Comparison of ENCODE assay signal across 1 cellular context in genomic region chr9:134669556-134669955, GRCh38.
TF ChIP-seq lines count a peak whose summit lies in the region.

No MANE protein-coding gene starts in this region.

TF ChIP-seq in SK-N-SH, 30 proteins besides CTCF, POLR2A, EP300 and RAD21:
- TF ChIP-seq TAF1 (IDR thresholded peaks at IDR 0.05; ENCODE audit: borderline replicate concordance, low read depth, low read length): no peak
- no peak for TF ChIP-seq TCF12 (IDR thresholded peaks at IDR 0.05)
- no peak for TF ChIP-seq USF2 (IDR thresholded peaks at IDR 0.05; ENCODE audit: borderline replicate concordance, low read depth, low read length)
- TF ChIP-seq, protein P1, sequence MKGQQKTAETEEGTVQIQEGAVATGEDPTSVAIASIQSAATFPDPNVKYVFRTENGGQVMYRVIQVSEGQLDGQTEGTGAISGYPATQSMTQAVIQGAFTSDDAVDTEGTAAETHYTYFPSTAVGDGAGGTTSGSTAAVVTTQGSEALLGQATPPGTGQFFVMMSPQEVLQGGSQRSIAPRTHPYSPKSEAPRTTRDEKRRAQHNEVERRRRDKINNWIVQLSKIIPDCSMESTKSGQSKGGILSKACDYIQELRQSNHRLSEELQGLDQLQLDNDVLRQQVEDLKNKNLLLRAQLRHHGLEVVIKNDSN (IDR thresholded peaks at IDR 0.05; ENCODE audit: borderline replicate concordance, low read depth): no peak
- TF ChIP-seq SMC3 (IDR thresholded peaks at IDR 0.05; ENCODE audit: low read depth, low read length): no peak
- no peak for TF ChIP-seq SIN3A (IDR thresholded peaks at IDR 0.05; ENCODE audit: borderline replicate concordance, low read depth, low read length)
- TF ChIP-seq ELF1 (IDR thresholded peaks at IDR 0.05): no peak
- no peak for TF ChIP-seq RXRA (IDR thresholded peaks at IDR 0.05; ENCODE audit: borderline replicate concordance, low read depth)
- no peak for TF ChIP-seq NRF1 (IDR thresholded peaks at IDR 0.05; ENCODE audit: low read depth, low read length)
- TF ChIP-seq EZH2phosphoT487 (IDR thresholded peaks at IDR 0.05; ENCODE audit: borderline replicate concordance, low read depth): no peak
- TF ChIP-seq, protein P2, sequence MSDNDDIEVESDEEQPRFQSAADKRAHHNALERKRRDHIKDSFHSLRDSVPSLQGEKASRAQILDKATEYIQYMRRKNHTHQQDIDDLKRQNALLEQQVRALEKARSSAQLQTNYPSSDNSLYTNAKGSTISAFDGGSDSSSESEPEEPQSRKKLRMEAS (IDR thresholded peaks at IDR 0.05; ENCODE audit: low read depth): no peak
- no peak for TF ChIP-seq GATA2 (CRISPR knock-in tag; IDR thresholded peaks at IDR 0.05)
